Comparison of ENCODE assay signal across 13 cellular contexts in the genomic region with DNA sequence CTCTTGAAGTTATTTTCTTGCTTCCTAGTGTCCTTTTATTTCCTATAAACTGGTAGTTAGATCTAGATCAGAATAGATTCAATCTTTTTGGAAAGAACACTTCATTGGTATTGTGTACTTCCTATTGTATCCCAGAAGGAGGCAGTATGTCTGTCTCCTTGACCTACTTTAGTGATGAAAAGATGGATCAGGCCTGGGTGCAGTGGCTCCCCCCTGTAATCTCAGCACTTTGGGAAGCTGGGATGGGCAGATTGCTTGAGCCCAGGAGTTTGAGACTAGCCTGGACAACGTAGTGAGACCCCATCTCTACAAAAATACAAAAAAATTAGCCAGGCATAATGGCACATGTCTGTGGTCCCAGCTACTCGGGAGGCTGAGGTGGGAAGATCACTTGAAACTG. TPM values are rescaled to one million over a fixed set of nuclear protein-coding genes. Genes with fewer than 3 reads are reported as not detected.
A peak's percentile ranks its signal among the peaks of the same experiment; 100 is the strongest.
DNase-seq lines count a peak whose midpoint lies in the region; ATAC-seq and TF ChIP-seq lines count a peak whose summit lies in the region.
"Had no signal": no experiment of that assay in that cellular context is flagged by ENCODE, and none has a peak within 500 bp of the region (broad histone marks: within the 10 kb centered on the region; RNA-seq: fewer than 3 reads in every experiment).

No MANE protein-coding gene starts in this region.

- H4K12ac ChIP-seq in trophoblast cell (ENCODE audit: low read depth, low read length) = no peak overlapping the region

- H3K4ac ChIP-seq in trophoblast cell (ENCODE audit: low read depth, low read length) = no peak overlapping the region

- H4K8ac ChIP-seq in trophoblast cell (ENCODE audit: low read depth, low read length) = no peak overlapping the region

- H3K9me3 ChIP-seq in A673 (ENCODE audit: low read depth, low read length, poor library complexity, severe bottlenecking) (no peaks in the 10 kb centered on the region), Panc1 (ENCODE audit: control insufficient read depth, insufficient read depth, low read depth, low read length) (no peaks in the 10 kb centered on the region), trophoblast cell (ENCODE audit: insufficient read depth, low read depth, low read length) (no peaks in the 10 kb centered on the region)
- no peaks in the 10 kb centered on the region for H3K9me3 ChIP-seq in CD8-positive, alpha-beta memory T cell (ENCODE audit: low read length)

- H3K4me1 ChIP-seq in A673 (ENCODE audit: insufficient read depth, low read length, poor library complexity, severe bottlenecking) (no peaks in the 10 kb centered on the region), Panc1 (ENCODE audit: control insufficient read depth, insufficient read depth, low read length) (no peaks in the 10 kb centered on the region), foreskin keratinocyte (peaks cover 5% of the 10 kb centered on the region), trophoblast cell (ENCODE audit: control insufficient read depth in 1 of 2, insufficient read depth in 2 of 2, low read length in 2 of 2) (peaks cover 0 to 2% of the 10 kb centered on the region in 2 experiments)
- no peaks in the 10 kb centered on the region for H3K4me1 ChIP-seq in CD8-positive, alpha-beta memory T cell (ENCODE audit: insufficient read depth, low read length)

- no peak overlapping the region for H2AFZ ChIP-seq in trophoblast cell (ENCODE audit: insufficient read depth, low read length, poor library complexity)

- H3K79me2 ChIP-seq in trophoblast cell (ENCODE audit: control insufficient read depth, insufficient read depth, low read length, poor library complexity) = no peaks in the 10 kb centered on the region

- H2BK120ac ChIP-seq in trophoblast cell (ENCODE audit: insufficient read depth, low read length, poor library complexity) = no peak overlapping the region

- intact Hi-C loops in A673 (cut with micrococcal nuclease; ENCODE audit: unreplicated experiment) (no loop called here), Panc1 (cut with micrococcal nuclease; ENCODE audit: unreplicated experiment) (no loop called here)

- H3K27me3 ChIP-seq in A673 (replicated peaks; ENCODE audit: insufficient read depth, low read depth, low read length, poor library complexity) = no peaks in the 10 kb centered on the region
- H3K27me3 ChIP-seq in Panc1 (ENCODE audit: control insufficient read depth, insufficient read depth, low read length) = no peaks in the 10 kb centered on the region
- peaks cover 22% of the 10 kb centered on the region for H3K27me3 ChIP-seq in foreskin keratinocyte
- H3K27me3 ChIP-seq in CD8-positive, alpha-beta memory T cell (ENCODE audit: insufficient read depth, low read length, poor library complexity, severe bottlenecking) = no peaks in the 10 kb centered on the region
- H3K27me3 ChIP-seq in trophoblast cell (ENCODE audit: insufficient read depth, low read length) = no peaks in the 10 kb centered on the region

- H3K4me3 ChIP-seq in A673 (ENCODE audit: low read depth, low read length, poor library complexity, severe bottlenecking) = no peak overlapping the region
- H3K4me3 ChIP-seq in Panc1 (ENCODE audit: low read depth in 2 of 2, low read length in 2 of 2) = no peak overlapping the region
- H3K4me3 ChIP-seq in coronary artery = no peak overlapping the region
- H3K4me3 ChIP-seq in CD8-positive, alpha-beta memory T cell (ENCODE audit: low read length) = no peak overlapping the region
- no peak overlapping the region for H3K4me3 ChIP-seq in trophoblast cell (ENCODE audit: low read depth, low read length)

- H3K27ac Mint-ChIP-seq in CD8-positive, alpha-beta memory T cell = no peak overlapping the region
- H3K27ac Mint-ChIP-seq: T-helper 1 cell treated with Interleukin-12 subunit alpha and Interleukin-12 subunit beta and Interleukin-4 antibody, amounts not matched to agents 30 μg/mL and 1 μg/mL, for 36 hours had no signal

- TF ChIP-seq CTCF in A673 (conservative IDR thresholded peaks at IDR 0.05; ENCODE audit: low read depth, low read length) (peak; percentile 44; the same call in 1 of the 2 replicates), GM12874 (IDR thresholded peaks at IDR 0.05; ENCODE audit: insufficient read depth, low read depth, low read length) (peak; percentile 18; the same call in 1 of the 2 replicates), Panc1 (IDR thresholded peaks at IDR 0.05) (peak; percentile 44; the same call in 1 of the 2 replicates), foreskin keratinocyte (conservative IDR thresholded peaks at IDR 0.05) (peak; percentile 56), coronary artery (IDR thresholded peaks at IDR 0.05) (no peak)

- in situ Hi-C loops in Panc1 (cut with HindIII; ENCODE audit: low pct_unique_long_range_greater_than_20kb, low sequenced_read_pairs) = no loop called here

- no peak overlapping the region for H2BK12ac ChIP-seq in trophoblast cell (ENCODE audit: low read length)

- BruUV-seq in A673 (replicated peaks; lab: Mats Ljungman, UMichigan) = no TSS peak
- no TSS peak for BruUV-seq in Panc1 (replicated peaks; lab: Mats Ljungman, UMichigan)

- H3K27me3 Mint-ChIP-seq in CD8-positive, alpha-beta memory T cell = peaks cover 0 to 18% of the 10 kb centered on the region in 2 donors

- no peak for DNase-seq in A673 (ENCODE audit: low spot score)
- no peak for DNase-seq in Panc1 (ENCODE audit: low read depth, low spot score)
- no peak for DNase-seq in foreskin keratinocyte
- DNase-seq in coronary artery (ENCODE audit: low spot score) = no peak
- no peak for DNase-seq in activated CD4-positive, alpha-beta T cell treated with anti-CD3 and anti-CD28 coated beads, Interleukin-2, amount 50 U/mL, for 4 hours
- DNase-seq in CD8-positive, alpha-beta memory T cell = no peak
- no peak for DNase-seq in trophoblast cell
- DNase-seq: amniotic stem cell; effector memory CD4-positive, alpha-beta T cell; NCI-H1092 treated with DMSO at 0.1 percent for 48 hours; NK-92 treated with Interleukin-12 subunit alpha and Interleukin-12 subunit beta, amount 100 ng/mL, for 24 hours had no signal

- no peaks in the 10 kb centered on the region for H3K79me1 ChIP-seq in trophoblast cell (ENCODE audit: low read length)

- H3K9me3 Mint-ChIP-seq in CD8-positive, alpha-beta memory T cell = no peaks in the 10 kb centered on the region
- H3K9me3 Mint-ChIP-seq: T-helper 1 cell treated with Interleukin-12 subunit alpha and Interleukin-12 subunit beta and Interleukin-4 antibody, amounts not matched to agents 30 μg/mL and 1 μg/mL, for 36 hours had no signal

- ATAC-seq in Panc1 (no peak), foreskin keratinocyte (no peak)

- H2AK5ac ChIP-seq in trophoblast cell (ENCODE audit: low read length) = no peak overlapping the region

- H3K9ac ChIP-seq in trophoblast cell (ENCODE audit: low read length) = no peak overlapping the region

- no peak overlapping the region for H3K27ac ChIP-seq in A673 (ENCODE audit: low read depth, low read length, poor library complexity, severe bottlenecking)
- H3K27ac ChIP-seq in Panc1 (ENCODE audit: low read length) = no peak overlapping the region
- H3K27ac ChIP-seq in foreskin keratinocyte = no peak overlapping the region
- H3K27ac ChIP-seq in coronary artery = no peak overlapping the region
- no peak overlapping the region for H3K27ac ChIP-seq in CD8-positive, alpha-beta memory T cell (ENCODE audit: low read depth, low read length)
- H3K27ac ChIP-seq in trophoblast cell (ENCODE audit: low read depth, low read length) = no peak overlapping the region

- no peak overlapping the region for H3K23ac ChIP-seq in trophoblast cell (ENCODE audit: low read length)

- no peak overlapping the region for H3K14ac ChIP-seq in trophoblast cell (ENCODE audit: low read length)

- CTCF ChIA-PET in A673 (lab: Charles Lee) (interaction anchor here (0.7 kb wide), 1 partner anchor 68 kb away, joined by 16 read pairs; no protein-coding TSS in a partner anchor), Panc1 (lab: Charles Lee) (no interaction called here)
- CTCF ChIA-PET in CD8-positive, alpha-beta memory T cell (lab: Charles Lee) = interaction anchor here (1.8 kb wide), 1 partner anchor 26 kb away, joined by 7 read pairs; no protein-coding TSS in a partner anchor

- no peak overlapping the region for H3K4me3 Mint-ChIP-seq in CD8-positive, alpha-beta memory T cell
- H3K4me3 Mint-ChIP-seq: T-helper 1 cell treated with Interleukin-12 subunit alpha and Interleukin-12 subunit beta and Interleukin-4 antibody, amounts not matched to agents 30 μg/mL and 1 μg/mL, for 36 hours had no signal

- no peak overlapping the region for H3K18ac ChIP-seq in trophoblast cell (ENCODE audit: low read length)

- H3K36me3 ChIP-seq in A673 (ENCODE audit: insufficient read depth, low read length, poor library complexity, severe bottlenecking) = no peaks in the 10 kb centered on the region
- H3K36me3 ChIP-seq in Panc1 (ENCODE audit: control insufficient read depth, insufficient read depth, low read length) = no peaks in the 10 kb centered on the region
- no peaks in the 10 kb centered on the region for H3K36me3 ChIP-seq in CD8-positive, alpha-beta memory T cell (ENCODE audit: insufficient read depth, low read length)
- H3K36me3 ChIP-seq in trophoblast cell (ENCODE audit: control insufficient read depth in 1 of 2, insufficient read depth in 2 of 2, low read length in 2 of 2) = no peaks in the 10 kb centered on the region

- POLR2A ChIA-PET in A673 (lab: Charles Lee; ENCODE audit: low non-redundant PET) = no interaction called here
- POLR2A ChIA-PET in Panc1 (lab: Charles Lee) = no interaction called here
- POLR2A ChIA-PET in CD8-positive, alpha-beta memory T cell (lab: Charles Lee) = no interaction called here

- no peaks in the 10 kb centered on the region for H3K4me1 Mint-ChIP-seq in CD8-positive, alpha-beta memory T cell

- no peak overlapping the region for H3K4me2 ChIP-seq in trophoblast cell (ENCODE audit: low read length)

- H4K91ac ChIP-seq in trophoblast cell (ENCODE audit: low read depth, low read length) = no peak overlapping the region

- H2BK5ac ChIP-seq in trophoblast cell (ENCODE audit: low read depth, low read length, poor library complexity) = no peak overlapping the region

- WGBS in trophoblast cell (ENCODE audit: extremely low coverage, insufficient coverage, insufficient read length) = no CpG with 5 or more reads among the region's 2 CpGs

- peaks cover 0 to 3% (median 0%) of the 10 kb centered on the region in 3 donors for H3K36me3 Mint-ChIP-seq in CD8-positive, alpha-beta memory T cell

RNA-seq across cellular contexts. Expression of a gene that starts 12.0 kb away (rescaled TPM):
- total RNA-seq in A673 (2021) (1.1 and 1.4 TPM in 2 replicates), Panc1 (2021; ENCODE audit: unreplicated experiment) (0.87 TPM), foreskin keratinocyte (0.07 TPM in 2 replicates)
- 0.76 TPM for polyA plus RNA-seq in Panc1 (2012; ENCODE audit: insufficient read length)
- polyA plus RNA-seq in foreskin keratinocyte = 0.02 and 0.03 TPM in 2 replicates
- total RNA-seq in CD8-positive, alpha-beta memory T cell = under 1 TPM; 0.33 to 0.46 TPM
- not detected for polyA plus RNA-seq in CD8-positive, alpha-beta memory T cell
- polyA plus RNA-seq in trophoblast cell (2013) = 0.29 and 0.34 TPM in 2 replicates
